10 cellular contexts compared by ENCODE assay signal in genomic region chr6:35719407-35719829, GRCh38. TPM values are rescaled to one million over a fixed set of nuclear protein-coding genes. Genes with fewer than 3 reads are reported as not detected.
DNase-seq lines count a peak whose midpoint lies in the region; ATAC-seq and TF ChIP-seq lines count a peak whose summit lies in the region.
"Had no signal": no experiment of that assay in that cellular context is flagged by ENCODE, and none has a peak within 500 bp of the region (broad histone marks: within the 10 kb centered on the region; RNA-seq: fewer than 3 reads in every experiment).

No MANE protein-coding gene starts in this region.

- peaks cover 16% of the 10 kb centered on the region for H3K4me1 ChIP-seq in Karpas-422 (ENCODE audit: low read length)
- H3K4me1 ChIP-seq in testis = peaks cover 68% of the 10 kb centered on the region

- H3K27ac ChIP-seq in Karpas-422 (ENCODE audit: low read length) = no peak overlapping the region
- peak overlapping the region; percentile 61 to 97 for H3K27ac ChIP-seq in testis

- H3K9me3 ChIP-seq in Karpas-422 (ENCODE audit: low read length) (no peaks in the 10 kb centered on the region), testis (no peaks in the 10 kb centered on the region)

- H3K9me2 ChIP-seq in Karpas-422 (replicated peaks; ENCODE audit: insufficient read depth, low read length) = no peaks in the 10 kb centered on the region

- peak; percentile 13 to 24 for ATAC-seq in left cardiac atrium

- intact Hi-C loops in left cardiac atrium (cut with DNase I) (no loop called here), testis (cut with DNase I; ENCODE audit: low total_unique reads) (no loop called here)

- H3K36me3 ChIP-seq in Karpas-422 (ENCODE audit: insufficient read depth, low read length) (no peaks in the 10 kb centered on the region), testis (ENCODE audit: low read depth, missing control alignments) (no peaks in the 10 kb centered on the region)

- peak overlapping the region; percentile 60 for H3K4me2 ChIP-seq in Karpas-422 (ENCODE audit: low read depth, low read length, poor library complexity, severe bottlenecking)

- WGBS in testis, 2 donors = 40 to 59% methylated on average over 5 of the region's 5 CpGs

- TF ChIP-seq CTCF in testis (IDR thresholded peaks at IDR 0.05) = no peak

- TF ChIP-seq POLR2A in testis (IDR thresholded peaks at IDR 0.05) = no peak

- peak overlapping the region; percentile 48 for H3K9ac ChIP-seq in Karpas-422 (ENCODE audit: low read length)

- H3K4me3 ChIP-seq in Karpas-422 (ENCODE audit: low read length) = peak overlapping the region; percentile 44; the same call in 1 of the 2 replicates
- no peak overlapping the region for H3K4me3 ChIP-seq in testis

- H3K27me3 ChIP-seq in Karpas-422 (ENCODE audit: low read length) (no peaks in the 10 kb centered on the region), testis (no peaks in the 10 kb centered on the region)

- peak overlapping the region; percentile 99; the same call in 1 of the 2 replicates for H2AFZ ChIP-seq in Karpas-422 (ENCODE audit: low read length)

- DNase-seq in activated CD4-positive, alpha-beta T cell treated with anti-CD3 and anti-CD28 coated beads for 48 hours = peak; percentile 42
- DNase-seq in activated CD4-positive, alpha-beta T cell treated with anti-CD3 and anti-CD28 coated beads for 1 hour = no peak
- no peak for DNase-seq in Karpas-422
- DNase-seq in left cardiac atrium = no peak
- no peak for DNase-seq in testis
- DNase-seq in GOT3 (lab: John Stamatoyannopoulos, UW) = no peak
- no peak for DNase-seq in CD1c-positive myeloid dendritic cell (ENCODE audit: extremely low spot score)
- no peak for DNase-seq in cerebellar nuclear complex (lab: John Stamatoyannopoulos, UW)

- no peaks in the 10 kb centered on the region for H3K79me2 ChIP-seq in Karpas-422 (ENCODE audit: low read length)

- H4K20me1 ChIP-seq in Karpas-422 (ENCODE audit: insufficient read depth, low read depth, low read length) = no peaks in the 10 kb centered on the region

RNA-seq across cellular contexts. Expression of gene ARMC12, which starts 17.4 kb away (rescaled TPM):
- total RNA-seq in Karpas-422 (2014; rRNA removed; shearing (Covaris generic); ENCODE audit: low replicate concordance) = 0.60 and 1.6 TPM in 2 replicates
- total RNA-seq in left cardiac atrium = under 1 TPM; 0.21 to 0.29 TPM
- 100 to 1,000 TPM in 1 of 2 donors, 10 to 100 TPM in 1; 46.8 to 104 TPM for total RNA-seq in testis
- polyA plus RNA-seq in testis (ENCODE audit: insufficient read depth, low read depth, low replicate concordance) = 84.9 TPM
- total RNA-seq: natural killer cell treated with Interleukin-12 subunit alpha and Interleukin-12 subunit beta and Interleukin-15 and Interleukin-18, amount 100 ng/mL, for 72 hours had no signal

RNA-seq across cellular contexts. Expression of gene FKBP5, which starts 30.7 kb away (rescaled TPM):
- 22.9 and 28.3 TPM in 2 replicates for total RNA-seq in Karpas-422 (2014; rRNA removed; shearing (Covaris generic); ENCODE audit: low replicate concordance)
- total RNA-seq in left cardiac atrium (100 to 1,000 TPM; 101 to 117 TPM), testis (100 to 1,000 TPM; 156 to 185 TPM)
- polyA plus RNA-seq in testis (ENCODE audit: insufficient read depth, low read depth, low replicate concordance) = 86.8 TPM

RNA-seq across cellular contexts. Expression of gene CLPSL2, which starts 57.0 kb away (rescaled TPM):
- not detected in 2 replicates for total RNA-seq in Karpas-422 (2014; rRNA removed; shearing (Covaris generic); ENCODE audit: low replicate concordance)
- not detected for total RNA-seq in left cardiac atrium
- not detected for total RNA-seq in testis
- not detected for polyA plus RNA-seq in testis (ENCODE audit: insufficient read depth, low read depth, low replicate concordance)
- total RNA-seq: natural killer cell treated with Interleukin-12 subunit alpha and Interleukin-12 subunit beta and Interleukin-15 and Interleukin-18, amount 100 ng/mL, for 72 hours had no signal
- polyA plus RNA-seq: BJ had no signal

Comparison
In these comparisons a context has a peak if more than half of its experiments do, and no peak if none do; other contexts are left out.
1. RNA of gene ARMC12, which starts 17.4 kb away (total RNA-seq): 46.8 to 104 TPM in testis; 0.60 to 1.6 TPM in Karpas-422 and 0.21 to 0.29 TPM in left cardiac atrium; every median in the first group is over 10 times any median in the second.